ENCODE assay signal across 15 cellular contexts in genomic region chr17:2250140-2251095, GRCh38. TPM values are rescaled to one million over a fixed set of nuclear protein-coding genes. Genes with fewer than 3 reads are reported as not detected.
DNase-seq lines count a peak whose midpoint lies in the region; ATAC-seq, FAIRE-seq and TF ChIP-seq lines count a peak whose summit lies in the region.
"Had no signal": no experiment of that assay in that cellular context is flagged by ENCODE, and none has a peak within 500 bp of the region (broad histone marks: within the 10 kb centered on the region; RNA-seq: fewer than 3 reads in every experiment).

No MANE protein-coding gene starts in this region.

- H3K4me1 ChIP-seq in HEK293 (ENCODE audit: control insufficient read depth, insufficient read depth, low read length) (no peaks in the 10 kb centered on the region), astrocyte (ENCODE audit: insufficient read depth, low read length) (peaks cover 27% of the 10 kb centered on the region)

- no peak overlapping the region for H3K27ac ChIP-seq in HEK293 (ENCODE audit: extremely low read depth, low read depth, low read length)
- H3K27ac ChIP-seq in astrocyte (ENCODE audit: low read depth, low read length), result peak overlapping the region; percentile 96
- H3K27ac ChIP-seq: gastroesophageal sphincter had no signal

- H3K27ac Mint-ChIP-seq in activated CD4-positive, alpha-beta memory T cell treated with anti-CD3 and anti-CD28 coated beads for 36 hours, result peak overlapping the region; percentile 63
- no peak overlapping the region for H3K27ac Mint-ChIP-seq in astrocyte (ENCODE audit: unreplicated experiment)
- no peak overlapping the region for H3K27ac Mint-ChIP-seq in MCF 10A (ENCODE audit: low read depth, unreplicated experiment)
- H3K27ac Mint-ChIP-seq: nephron progenitor cell had no signal

- peaks cover 3% of the 10 kb centered on the region for H3K9me3 Mint-ChIP-seq in activated CD4-positive, alpha-beta memory T cell treated with anti-CD3 and anti-CD28 coated beads for 36 hours
- peaks cover 3% of the 10 kb centered on the region for H3K9me3 Mint-ChIP-seq in astrocyte (ENCODE audit: unreplicated experiment)
- H3K9me3 Mint-ChIP-seq in MCF 10A (ENCODE audit: unreplicated experiment), result no peaks in the 10 kb centered on the region

- ATAC-seq in HG02884 (IDR thresholded peaks at IDR 0.05; ENCODE audit: unreplicated experiment), result no peak
- ATAC-seq: gastroesophageal sphincter, GM12878, Panc1 had no signal

- no TSS peak for BruUV-seq in MCF 10A (replicated peaks; lab: Mats Ljungman, UMichigan)

- peak; percentile 51 for DNase-seq in activated CD4-positive, alpha-beta memory T cell treated with anti-CD3 and anti-CD28 coated beads for 36 hours
- DNase-seq in astrocyte (ENCODE audit: low read depth) (peak; percentile 83), MCF 10A (ENCODE audit: unreplicated experiment) (no peak), MG63 (no peak), GF-D8 (lab: John Stamatoyannopoulos, UW) (no peak)
- DNase-seq in stimulated activated CD8-positive, alpha-beta memory T cell treated with anti-CD3 and anti-CD28 coated beads, Interleukin-12 subunit alpha, Interleukin-12 subunit beta, amount 100 ng/mL, for 1 hour (ENCODE audit: low read depth), result peak; percentile 20
- DNase-seq: amniotic stem cell, KBM-7, kidney glomerular epithelial cell, nephron progenitor cell had no signal

- intact Hi-C loops in activated CD4-positive, alpha-beta memory T cell treated with anti-CD3 and anti-CD28 coated beads for 36 hours (cut with micrococcal nuclease), result no loop called here
- intact Hi-C loops in MCF 10A (cut with micrococcal nuclease), result no loop called here

- FAIRE-seq in astrocyte (lab: Jason Lieb, UNC), result peak; percentile 43
- FAIRE-seq: GM12878 had no signal

- POLR2A ChIA-PET in HEK293 (lab: Yijun Ruan, JAX), result no interaction called here
- POLR2A ChIA-PET in activated CD4-positive, alpha-beta memory T cell treated with anti-CD3 and anti-CD28 coated beads for 36 hours (lab: Charles Lee), result interaction anchor here (0.8 to 1.5 kb wide), 5 partner anchors 12 to 163 kb away, joined by 3 to 5 read pairs (median 3); partner anchors contain the start of gene TSR1
- POLR2A ChIA-PET in MCF 10A (lab: Yijun Ruan, JAX), result interaction anchor here (1.4 kb wide), 1 partner anchor 12 kb away, joined by 3 read pairs; no protein-coding TSS in a partner anchor

- no peak for TF ChIP-seq CTCF in HEK293 (tag by site-specific recombination; IDR thresholded peaks at IDR 0.05)
- TF ChIP-seq CTCF in astrocyte (IDR thresholded peaks at IDR 0.05; ENCODE audit: insufficient read depth, low read depth, low read length), result no peak
- TF ChIP-seq CTCF in MCF 10A (IDR thresholded peaks at IDR 0.05; ENCODE audit: unreplicated experiment), result no peak

- H3K27me3 ChIP-seq in astrocyte (ENCODE audit: insufficient read depth, low read length), result no peaks in the 10 kb centered on the region
- no peaks in the 10 kb centered on the region for H3K27me3 ChIP-seq in MG63
- H3K27me3 ChIP-seq: gastroesophageal sphincter had no signal

- no peak overlapping the region for H2AFZ ChIP-seq in astrocyte (ENCODE audit: low read depth, low read length)

- H3K36me3 ChIP-seq in HEK293 (ENCODE audit: control insufficient read depth in 2 of 2, insufficient read depth in 1 of 2, low read length in 2 of 2), result peaks cover 21 to 46% of the 10 kb centered on the region in 2 experiments
- H3K36me3 ChIP-seq in astrocyte (ENCODE audit: insufficient read depth, low read length), result peaks cover 3% of the 10 kb centered on the region
- H3K36me3 ChIP-seq in MG63, result no peaks in the 10 kb centered on the region

- no peaks in the 10 kb centered on the region for H4K20me1 ChIP-seq in astrocyte (ENCODE audit: insufficient read depth, low read length)

- H3K4me2 ChIP-seq in astrocyte (ENCODE audit: low read length), result peak overlapping the region; percentile 57

- H3K79me2 ChIP-seq in astrocyte (ENCODE audit: insufficient read depth, low read length), result peaks cover 21% of the 10 kb centered on the region

- H3K27me3 Mint-ChIP-seq in activated CD4-positive, alpha-beta memory T cell treated with anti-CD3 and anti-CD28 coated beads for 36 hours, result no peaks in the 10 kb centered on the region
- H3K27me3 Mint-ChIP-seq in astrocyte (ENCODE audit: low read depth, unreplicated experiment) (no peaks in the 10 kb centered on the region), MCF 10A (ENCODE audit: insufficient read depth, unreplicated experiment) (no peaks in the 10 kb centered on the region)

- H3K4me3 ChIP-seq in HEK293 (ENCODE audit: low read depth, low read length) (no peak overlapping the region), astrocyte (ENCODE audit: insufficient read depth, low read depth, low read length) (no peak overlapping the region), MG63 (no peak overlapping the region)
- H3K4me3 ChIP-seq: gastroesophageal sphincter, GM12878 had no signal

- H3K9ac ChIP-seq in astrocyte (ENCODE audit: low read length), result peak overlapping the region; percentile 76

- H3K4me1 Mint-ChIP-seq in activated CD4-positive, alpha-beta memory T cell treated with anti-CD3 and anti-CD28 coated beads for 36 hours (ENCODE audit: low read depth), result peaks cover 54% of the 10 kb centered on the region
- H3K4me1 Mint-ChIP-seq in astrocyte (ENCODE audit: low read depth, unreplicated experiment), result peaks cover 14% of the 10 kb centered on the region
- no peaks in the 10 kb centered on the region for H3K4me1 Mint-ChIP-seq in MCF 10A (ENCODE audit: insufficient read depth, unreplicated experiment)

- H3K9me3 ChIP-seq in HEK293 (ENCODE audit: control insufficient read depth, insufficient read depth, low read depth, low read length), result no peaks in the 10 kb centered on the region
- no peaks in the 10 kb centered on the region for H3K9me3 ChIP-seq in astrocyte (ENCODE audit: insufficient read depth, low read depth, low read length)
- H3K9me3 ChIP-seq in MG63, result no peaks in the 10 kb centered on the region
- H3K9me3 ChIP-seq: gastroesophageal sphincter had no signal

- no peak overlapping the region for H3K4me3 Mint-ChIP-seq in activated CD4-positive, alpha-beta memory T cell treated with anti-CD3 and anti-CD28 coated beads for 36 hours
- H3K4me3 Mint-ChIP-seq in astrocyte (ENCODE audit: unreplicated experiment) (no peak overlapping the region), MCF 10A (ENCODE audit: unreplicated experiment) (no peak overlapping the region)
- H3K4me3 Mint-ChIP-seq: nephron progenitor cell had no signal

- CTCF ChIA-PET in HEK293 (lab: Yijun Ruan, JAX) (interaction anchor here (1.0 kb wide), 1 partner anchor 197 kb away, joined by 3 read pairs; no protein-coding TSS in a partner anchor), MCF 10A (lab: Yijun Ruan, JAX) (interaction anchor here (0.7 to 0.8 kb wide), 3 partner anchors 23 to 581 kb away, joined by 3 read pairs; no protein-coding TSS in a partner anchor)
- CTCF ChIA-PET in activated CD4-positive, alpha-beta memory T cell treated with anti-CD3 and anti-CD28 coated beads for 36 hours (lab: Charles Lee), result interaction anchor here (1.4 kb wide), 2 partner anchors 54 to 196 kb away, joined by 3 to 7 read pairs; partner anchors contain the start of gene HIC1

- H3K36me3 Mint-ChIP-seq in activated CD4-positive, alpha-beta memory T cell treated with anti-CD3 and anti-CD28 coated beads for 36 hours, result peaks cover 27% of the 10 kb centered on the region
- peaks cover 28% of the 10 kb centered on the region for H3K36me3 Mint-ChIP-seq in astrocyte (ENCODE audit: low read depth, unreplicated experiment)
- H3K36me3 Mint-ChIP-seq in MCF 10A (ENCODE audit: insufficient read depth, unreplicated experiment), result peaks cover 35% of the 10 kb centered on the region

TF ChIP-seq in HEK293, 187 proteins besides CTCF, POLR2A, EP300 and RAD21:
- TF ChIP-seq ZBTB6 (tag by site-specific recombination; IDR thresholded peaks at IDR 0.05) (no peak), EGR2 (tag by site-specific recombination; IDR thresholded peaks at IDR 0.05; ENCODE audit: low read depth) (peak; percentile 80), ZFHX2 (tag by site-specific recombination; conservative IDR thresholded peaks at IDR 0.05) (peak; percentile 63), ZNF335 (tag by site-specific recombination; conservative IDR thresholded peaks at IDR 0.05) (no peak), ATF2 (tag by site-specific recombination; IDR thresholded peaks at IDR 0.05; ENCODE audit: low read depth) (no peak), ZNF664 (tag by site-specific recombination; IDR thresholded peaks at IDR 0.05) (no peak)
TF ChIP-seq in HEK293: peak in this region for 2.

RNA-seq across cellular contexts. Expression of gene SMG6, which starts 53.2 kb away (rescaled TPM):
- 10 to 100 TPM; 17.2 to 20.3 TPM for total RNA-seq in activated CD4-positive, alpha-beta memory T cell treated with anti-CD3 and anti-CD28 coated beads for 36 hours
- total RNA-seq in astrocyte (39.7 and 47.7 TPM in 2 replicates), MCF 10A (2022) (17.0 and 23.2 TPM in 2 replicates)
- 15.3 and 24.9 TPM in 2 replicates for total RNA-seq in MG63 (2014; rRNA removed; shearing (Covaris generic); ENCODE audit: low replicate concordance)

RNA-seq across cellular contexts. Expression of gene SRR, which starts 53.3 kb away (rescaled TPM):
- total RNA-seq in activated CD4-positive, alpha-beta memory T cell treated with anti-CD3 and anti-CD28 coated beads for 36 hours, result 10 to 100 TPM; 20.0 to 22.2 TPM
- 15.4 and 17.9 TPM in 2 replicates for total RNA-seq in astrocyte
- 7.7 and 16.6 TPM in 2 replicates for total RNA-seq in MCF 10A (2022)
- 26.5 and 34.3 TPM in 2 replicates for total RNA-seq in MG63 (2014; rRNA removed; shearing (Covaris generic); ENCODE audit: low replicate concordance)

Comparison
In these comparisons a context has a peak if more than half of its experiments do, and no peak if none do; other contexts are left out.
1. DNase-seq: peak in activated CD4-positive, alpha-beta memory T cell treated with anti-CD3 and anti-CD28 coated beads for 36 hours (single experiment), astrocyte (single experiment) and stimulated activated CD8-positive, alpha-beta memory T cell treated with anti-CD3 and anti-CD28 coated beads, Interleukin-12 subunit alpha, Interleukin-12 subunit beta, amount 100 ng/mL, for 1 hour (single experiment); none in MCF 10A (single experiment), MG63 (single experiment) and GF-D8 (single experiment).